ENCODE assay signal across 12 cellular contexts in the genomic region with DNA sequence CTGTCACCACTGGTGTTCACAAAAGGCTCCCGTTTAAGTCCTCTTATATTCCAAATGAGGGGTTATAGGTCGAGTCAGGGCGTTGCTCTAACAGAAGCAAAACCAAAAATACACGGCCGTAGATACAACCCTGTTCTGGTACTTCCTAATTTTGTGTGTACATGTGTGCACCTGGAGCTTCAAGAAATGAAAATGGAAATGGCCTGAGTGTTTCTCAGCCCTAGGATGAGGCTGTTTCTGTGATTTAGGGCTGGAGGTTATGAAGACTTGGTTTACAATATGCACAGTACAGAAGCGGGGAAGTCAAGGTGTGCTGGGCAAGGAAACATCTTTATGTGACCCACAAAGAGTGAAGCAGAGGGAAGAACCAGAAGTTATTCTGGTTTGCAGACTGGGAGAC.
DNase-seq lines count a peak whose midpoint lies in the region; ATAC-seq and TF ChIP-seq lines count a peak whose summit lies in the region.
"Had no signal": no experiment of that assay in that cellular context is flagged by ENCODE, and none has a peak within 500 bp of the region (broad histone marks: within the 10 kb centered on the region; RNA-seq: fewer than 3 reads in every experiment).

No MANE protein-coding gene starts in this region.

- no peak overlapping the region for H3K4me2 ChIP-seq in IMR-90 (ENCODE audit: low read depth, low read length)

- H2BK15ac ChIP-seq in IMR-90 (ENCODE audit: low read depth, low read length) = no peak overlapping the region

- peaks cover 21 to 62% of the 10 kb centered on the region in 2 experiments for H3K79me1 ChIP-seq in IMR-90 (ENCODE audit: low read depth in 1 of 2, low read length in 2 of 2)

- H3K4me1 Mint-ChIP-seq in activated T-cell treated with anti-CD3 and anti-CD28 coated beads, Interleukin-2, amount 50 U/mL, for 4 hours (ENCODE audit: low read depth) = peaks cover 69% of the 10 kb centered on the region
- peaks cover 67% of the 10 kb centered on the region for H3K4me1 Mint-ChIP-seq in activated CD4-positive, alpha-beta memory T cell treated with anti-CD3 and anti-CD28 coated beads, Interleukin-2, amount 10 ng/mL, durations not matched to agents 7 days and 5 days

- dilution Hi-C loops in IMR-90 (cut with HindIII; ENCODE audit: low sequenced_read_pairs, unreplicated experiment) = no loop called here

- peak overlapping the region; percentile 61 for H3K27ac Mint-ChIP-seq in activated CD4-positive, alpha-beta memory T cell treated with anti-CD3 and anti-CD28 coated beads, Interleukin-2, amount 10 ng/mL, durations not matched to agents 7 days and 5 days

- H3K27me3 ChIP-seq in IMR-90 (ENCODE audit: control insufficient read depth, insufficient read depth, low read length) = no peaks in the 10 kb centered on the region
- H3K27me3 ChIP-seq in spleen (replicated peaks in 1 of 7) = no peaks in the 10 kb centered on the region

- no peak overlapping the region for H3K18ac ChIP-seq in IMR-90 (ENCODE audit: low read depth, low read length)

- H3K56ac ChIP-seq in IMR-90 (ENCODE audit: extremely low read depth, insufficient read depth, low read length) = no peak overlapping the region

- TF ChIP-seq POLR2A in IMR-90 (IDR thresholded peaks at IDR 0.05; ENCODE audit: low read depth, low read length) (no peak), spleen (IDR thresholded peaks at IDR 0.05) (no peak)

- H2BK120ac ChIP-seq in IMR-90 (ENCODE audit: low read depth, low read length) = no peak overlapping the region

- H4K8ac ChIP-seq in IMR-90 (ENCODE audit: low read depth in 2 of 2, low read length in 2 of 2) = no peak overlapping the region

- H2AFZ ChIP-seq in IMR-90 (replicated peaks; ENCODE audit: low read length, poor library complexity) = no peak overlapping the region

- H3K9me1 ChIP-seq in IMR-90 (ENCODE audit: insufficient read depth, low read length) = peaks cover 20% of the 10 kb centered on the region; the same call in 1 of the 2 replicates

- no peaks in the 10 kb centered on the region for H3K9me3 ChIP-seq in IMR-90 (ENCODE audit: control insufficient read depth, insufficient read depth, low read length)
- no peaks in the 10 kb centered on the region for H3K9me3 ChIP-seq in spleen
- H3K9me3 ChIP-seq: mucosa of descending colon had no signal

- no peaks in the 10 kb centered on the region for H3K27me3 Mint-ChIP-seq in activated T-cell treated with anti-CD3 and anti-CD28 coated beads, Interleukin-2, amount 50 U/mL, for 4 hours (ENCODE audit: low read depth)
- no peaks in the 10 kb centered on the region for H3K27me3 Mint-ChIP-seq in activated CD4-positive, alpha-beta memory T cell treated with anti-CD3 and anti-CD28 coated beads, Interleukin-2, amount 10 ng/mL, durations not matched to agents 7 days and 5 days

- no peak for TF ChIP-seq RAD21 in IMR-90 (IDR thresholded peaks at IDR 0.05; ENCODE audit: low read length)

- H4K5ac ChIP-seq in IMR-90 (ENCODE audit: low read depth, low read length) = no peak overlapping the region

- ATAC-seq in activated T-cell treated with anti-CD3 and anti-CD28 coated beads, Interleukin-2, amount 50 U/mL, for 4 hours = no peak
- ATAC-seq in IMR-90 (ENCODE audit: low read depth) (no peak), GM19463 (IDR thresholded peaks at IDR 0.05; ENCODE audit: unreplicated experiment) (no peak)
- ATAC-seq: mucosa of descending colon, PC-3 had no signal

- H3K36me3 ChIP-seq in IMR-90 (ENCODE audit: control insufficient read depth, insufficient read depth, low read length) (no peaks in the 10 kb centered on the region), spleen (no peaks in the 10 kb centered on the region)

- no peak overlapping the region for H3K27ac ChIP-seq in IMR-90 (ENCODE audit: insufficient read depth, low read length)
- H3K27ac ChIP-seq in spleen = peak overlapping the region in 7 of 8 donors; percentile 5 to 85 (median 79)

- no peak for DNase-seq in activated T-cell treated with anti-CD3 and anti-CD28 coated beads, Interleukin-2, amount 50 U/mL, for 4 hours
- no peak for DNase-seq in activated T-cell treated with anti-CD3 and anti-CD28 coated beads for 4 hours
- DNase-seq in IMR-90 = no peak
- DNase-seq in activated CD4-positive, alpha-beta memory T cell treated with anti-CD3 and anti-CD28 coated beads, Interleukin-2, amount 10 ng/mL, durations not matched to agents 7 days and 5 days = no peak
- DNase-seq in spleen = no peak
- no peak for DNase-seq in HuH-7 (ENCODE audit: low spot score)
- no peak for DNase-seq in SIG-M5 treated with dmso at 0.1 percent for 504 hours (lab: John Stamatoyannopoulos, UW; ENCODE audit: unreplicated experiment)
- DNase-seq: DMS79 treated with DMSO at 0.1 percent for 48 hours; mucosa of descending colon; PC-3; stimulated activated CD4-positive, alpha-beta T cell treated with anti-CD3 and anti-CD28 coated beads, Interleukin-2, amount 100 ng/mL, for 24 hours had no signal

- H4K20me1 ChIP-seq in IMR-90 (ENCODE audit: insufficient read depth, low read length) = peaks cover 3% of the 10 kb centered on the region

- POLR2A ChIA-PET in IMR-90 (lab: Charles Lee; ENCODE audit: unreplicated experiment) = no interaction called here
- POLR2A ChIA-PET in activated CD4-positive, alpha-beta memory T cell treated with anti-CD3 and anti-CD28 coated beads, Interleukin-2, amount 10 ng/mL, durations not matched to agents 7 days and 5 days (lab: Charles Lee) = interaction anchor here (1.3 to 5.7 kb wide), 6 partner anchors 29 to 258 kb away, joined by 3 to 99 read pairs (median 8); a partner anchor contains a TSS

- TF ChIP-seq CTCF in IMR-90 (conservative IDR thresholded peaks at IDR 0.05; ENCODE audit: low read depth, low read length) (no peak), spleen (IDR thresholded peaks at IDR 0.05 in 8 of 11, conservative IDR thresholded peaks at IDR 0.05 in 3 of 11) (no peak)

- H2BK5ac ChIP-seq in IMR-90 (ENCODE audit: low read depth, low read length, poor library complexity, severe bottlenecking) = no peak overlapping the region

- intact Hi-C loops in IMR-90 (cut with micrococcal nuclease) (loop anchor here (5.0 kb wide), 1 partner anchor 104 kb away; no protein-coding TSS in a partner anchor), spleen (cut with DNase I; ENCODE audit: low total_unique reads) (no loop called here)

- no peak overlapping the region for H3K23ac ChIP-seq in IMR-90 (ENCODE audit: low read depth, low read length)

- H2AK5ac ChIP-seq in IMR-90 (ENCODE audit: low read depth, low read length) = no peak overlapping the region

- H3K4me1 ChIP-seq in IMR-90 (ENCODE audit: control insufficient read depth, insufficient read depth, low read length) (peaks cover 11% of the 10 kb centered on the region), spleen (peaks cover 39 to 100% (median 85%) of the 10 kb centered on the region in 6 donors)

- H3K14ac ChIP-seq in IMR-90 (replicated peaks; ENCODE audit: low read depth, low read length) = 0 out of 2 replicates have a peak overlapping the region, but pooled peaks have one; percentile 13

- H3K4me3 ChIP-seq in IMR-90 (ENCODE audit: insufficient read depth, low read depth, low read length) (no peak overlapping the region), spleen (no peak overlapping the region)
- H3K4me3 ChIP-seq: mucosa of descending colon had no signal

- in situ Hi-C loops in IMR-90 (cut with MboI; ENCODE audit: low sequenced_read_pairs) = loop anchor here (10.0 kb wide), 1 partner anchor 251 kb away; no protein-coding TSS in a partner anchor

- no TSS peak for BruUV-seq in IMR-90 (replicated peaks; lab: Mats Ljungman, UMichigan)

- H3K9ac ChIP-seq in IMR-90 (ENCODE audit: low read depth, low read length) = no peak overlapping the region

- H2BK20ac ChIP-seq in IMR-90 (ENCODE audit: low read depth, low read length) = no peak overlapping the region

- no peak overlapping the region for H3K4ac ChIP-seq in IMR-90 (ENCODE audit: low read depth, low read length)

- no CpG with 5 or more reads among the region's 6 CpGs for WGBS in IMR-90 (ENCODE audit: extremely low coverage in 2 of 2, insufficient read length in 1 of 2), 2 experiments
- 40 to 50% (median 46%) methylated on average over 6 of the region's 6 CpGs for WGBS in spleen, 5 donors

- H2AK9ac ChIP-seq in IMR-90 (replicated peaks; ENCODE audit: low read depth, low read length, poor library complexity) = no peak overlapping the region

- peak overlapping the region; percentile 45 for H3K4me3 Mint-ChIP-seq in activated T-cell treated with anti-CD3 and anti-CD28 coated beads, Interleukin-2, amount 50 U/mL, for 4 hours
- no peak overlapping the region for H3K4me3 Mint-ChIP-seq in activated CD4-positive, alpha-beta memory T cell treated with anti-CD3 and anti-CD28 coated beads, Interleukin-2, amount 10 ng/mL, durations not matched to agents 7 days and 5 days

- H4K91ac ChIP-seq in IMR-90 (ENCODE audit: insufficient read depth, low read depth, low read length) = no peak overlapping the region

- CTCF ChIA-PET in IMR-90 (lab: Yijun Ruan, JAX) = interaction anchor here (0.6 to 0.9 kb wide), 2 partner anchors 11 to 173 kb away, joined by 3 to 4 read pairs; no protein-coding TSS in a partner anchor
- CTCF ChIA-PET in activated CD4-positive, alpha-beta memory T cell treated with anti-CD3 and anti-CD28 coated beads, Interleukin-2, amount 10 ng/mL, durations not matched to agents 7 days and 5 days (lab: Charles Lee) = interaction anchor here (0.7 to 10.3 kb wide), 6 partner anchors 80 to 1292 kb away, joined by 3 to 238 read pairs (median 6); no protein-coding TSS in a partner anchor

- H3K9me3 Mint-ChIP-seq in activated T-cell treated with anti-CD3 and anti-CD28 coated beads, Interleukin-2, amount 50 U/mL, for 4 hours = no peaks in the 10 kb centered on the region
- no peaks in the 10 kb centered on the region for H3K9me3 Mint-ChIP-seq in activated CD4-positive, alpha-beta memory T cell treated with anti-CD3 and anti-CD28 coated beads, Interleukin-2, amount 10 ng/mL, durations not matched to agents 7 days and 5 days

- H3K36me3 Mint-ChIP-seq in activated T-cell treated with anti-CD3 and anti-CD28 coated beads, Interleukin-2, amount 50 U/mL, for 4 hours (ENCODE audit: insufficient read depth) = no peaks in the 10 kb centered on the region
- H3K36me3 Mint-ChIP-seq in activated CD4-positive, alpha-beta memory T cell treated with anti-CD3 and anti-CD28 coated beads, Interleukin-2, amount 10 ng/mL, durations not matched to agents 7 days and 5 days (ENCODE audit: low read depth) = peaks cover 6% of the 10 kb centered on the region

TF ChIP-seq in IMR-90, 13 proteins besides CTCF, POLR2A, EP300 and RAD21:
- TF ChIP-seq RCOR1 (IDR thresholded peaks at IDR 0.05; ENCODE audit: insufficient replicate concordance, low read length) (no peak), SMC3 (IDR thresholded peaks at IDR 0.05; ENCODE audit: low read depth, low read length) (no peak), RFX5 (IDR thresholded peaks at IDR 0.05; ENCODE audit: low read depth, low read length) (no peak), BHLHE40 (IDR thresholded peaks at IDR 0.05; ENCODE audit: low read depth, low read length) (no peak)
